In the genomic region with DNA sequence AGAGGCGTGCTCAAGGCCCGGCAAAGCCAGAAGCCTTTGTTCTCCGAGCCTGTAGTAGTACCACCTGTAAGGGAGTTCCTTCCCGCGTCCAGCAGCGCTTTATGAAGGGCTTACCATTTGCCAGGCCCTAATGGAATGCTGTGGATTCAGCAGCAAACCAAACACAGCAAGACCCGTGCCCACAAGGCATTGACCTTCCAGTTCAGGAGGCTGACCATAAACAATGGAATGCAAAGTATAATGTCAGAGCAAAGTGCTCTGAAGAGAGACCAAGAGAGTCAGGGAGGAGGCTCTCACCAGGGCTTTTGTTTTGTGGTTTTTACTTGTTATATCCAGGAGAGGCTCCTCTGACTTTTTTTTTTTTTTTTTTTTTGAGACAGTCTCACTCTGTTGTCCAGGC, we compare ENCODE assay signal across 16 cellular contexts.
DNase-seq lines count a peak whose midpoint lies in the region; ATAC-seq and TF ChIP-seq lines count a peak whose summit lies in the region.
"Had no signal": no experiment of that assay in that cellular context is flagged by ENCODE, and none has a peak within 500 bp of the region (broad histone marks: within the 10 kb centered on the region; RNA-seq: fewer than 3 reads in every experiment).

No MANE protein-coding gene starts in this region.

- H3K27ac ChIP-seq in body of pancreas (no peak overlapping the region), lower lobe of right lung (no peak overlapping the region)

- no peaks in the 10 kb centered on the region for H3K4me1 ChIP-seq in body of pancreas
- H3K4me1 ChIP-seq in lower lobe of right lung: no peaks in the 10 kb centered on the region

- H3K9me3 ChIP-seq in body of pancreas (no peaks in the 10 kb centered on the region), lower lobe of right lung (no peaks in the 10 kb centered on the region)

- TF ChIP-seq CTCF in body of pancreas (IDR thresholded peaks at IDR 0.05): no peak
- no peak for TF ChIP-seq CTCF in lower lobe of right lung (IDR thresholded peaks at IDR 0.05)

- H3K27me3 ChIP-seq in body of pancreas: no peaks in the 10 kb centered on the region
- H3K27me3 ChIP-seq in lower lobe of right lung (ENCODE audit: low read depth): no peaks in the 10 kb centered on the region

- intact Hi-C loops in body of pancreas (cut with DNase I): no loop called here
- intact Hi-C loops in lower lobe of right lung (cut with DNase I): no loop called here

- WGBS in body of pancreas, 2 donors: 67 to 72% methylated on average over 7 of the region's 7 CpGs

- no peak for ATAC-seq in body of pancreas
- ATAC-seq in lower lobe of right lung: no peak
- no peak for ATAC-seq in HG02973 (IDR thresholded peaks at IDR 0.05; ENCODE audit: unreplicated experiment)
- ATAC-seq: left ventricle myocardium superior; stimulated activated effector memory CD8-positive, alpha-beta T cell treated with anti-CD3 and anti-CD28 coated beads, Interleukin-12 subunit alpha, Interleukin-12 subunit beta, amount 100 ng/mL, for 72 hours had no signal

- H3K36me3 ChIP-seq in body of pancreas (replicated peaks in 1 of 2; ENCODE audit: insufficient read depth in 1 of 2, low read depth in 2 of 2) (no peaks in the 10 kb centered on the region), lower lobe of right lung (no peaks in the 10 kb centered on the region)

- TF ChIP-seq POLR2A in body of pancreas (IDR thresholded peaks at IDR 0.05): no peak

- H3K4me3 ChIP-seq in body of pancreas (no peak overlapping the region), lower lobe of right lung (no peak overlapping the region)

- DNase-seq in COLO829 (ENCODE audit: low spot score): peak; percentile 26
- DNase-seq in HT1080 (ENCODE audit: low read depth): peak; percentile 79
- DNase-seq in astrocyte of the hippocampus (ENCODE audit: low read depth, low spot score): peak; percentile 85
- DNase-seq in kidney glomerular epithelial cell (lab: John Stamatoyannopoulos, UW): peak; percentile 82
- no peak for DNase-seq in body of pancreas
- no peak for DNase-seq in HPDE6-E6E7 (ENCODE audit: extremely low spot score)
- no peak for DNase-seq in lower lobe of right lung
- DNase-seq: activated CD4-positive, alpha-beta T cell treated with anti-CD3 and anti-CD28 coated beads, Interleukin-2, amount 50 U/mL, for 4 hours; activated naive CD4-positive, alpha-beta T cell; dermis blood vessel endothelial cell; left ventricle myocardium superior; NCI-H1105 treated with DMSO at 0.1 percent for 48 hours; NCI-H526 treated with DMSO at 0.1 percent for 48 hours; SW 1271 had no signal

Comparison
In these comparisons a context has a peak if more than half of its experiments do, and no peak if none do; other contexts are left out.
1. DNase-seq: peak in COLO829 (single experiment), HT1080 (single experiment), astrocyte of the hippocampus (single experiment) and kidney glomerular epithelial cell (single experiment); none in body of pancreas (0 of 4), HPDE6-E6E7 (single experiment) and lower lobe of right lung (single experiment).